Comparison of ENCODE assay signal across 1 cellular context in the genomic region with DNA sequence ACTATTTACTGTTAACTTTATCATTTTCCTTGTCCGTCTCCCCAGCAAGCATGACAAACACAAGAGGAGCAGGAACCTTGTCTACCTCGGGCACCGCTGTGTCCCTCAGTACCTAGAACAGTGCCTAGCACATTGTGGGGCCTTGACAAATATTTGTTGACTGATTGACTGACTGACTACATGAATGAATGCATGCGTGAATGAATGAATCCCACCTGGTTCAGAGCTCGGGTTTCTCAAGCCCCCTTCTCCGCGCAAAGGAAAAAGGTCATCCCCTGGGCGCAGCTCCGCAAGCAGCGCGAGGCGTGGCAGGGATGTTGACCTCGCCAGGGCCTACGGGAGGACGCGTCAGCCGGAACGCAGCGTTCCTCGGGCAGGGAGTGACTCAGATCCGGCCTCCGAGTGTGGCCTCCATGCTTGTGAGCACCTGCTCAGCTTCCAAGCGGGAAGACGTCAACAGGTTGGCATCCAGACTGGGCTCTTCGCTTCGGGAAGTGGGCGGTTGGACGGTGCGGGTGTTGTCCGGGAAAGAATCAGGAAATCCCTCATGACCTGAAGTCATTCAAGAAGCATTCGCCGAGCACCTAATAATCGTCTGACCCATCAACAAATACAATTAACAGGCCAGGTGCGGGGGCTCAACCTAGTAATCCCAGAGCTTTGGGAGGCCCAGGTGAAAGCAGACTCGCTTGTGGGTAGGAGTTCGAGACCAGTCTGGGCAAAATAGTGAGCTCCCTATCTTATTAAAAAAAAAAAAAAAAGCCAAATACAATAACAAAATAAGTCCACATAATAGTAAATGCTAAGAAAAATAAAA.
A peak's percentile ranks its signal among the peaks of the same experiment; 100 is the strongest.
TF ChIP-seq lines count a peak whose summit lies in the region.

No MANE protein-coding gene starts in this region.

TF ChIP-seq in A549, 52 proteins besides CTCF, POLR2A, EP300 and RAD21 (continued from another document):
- TF ChIP-seq, protein P1, sequence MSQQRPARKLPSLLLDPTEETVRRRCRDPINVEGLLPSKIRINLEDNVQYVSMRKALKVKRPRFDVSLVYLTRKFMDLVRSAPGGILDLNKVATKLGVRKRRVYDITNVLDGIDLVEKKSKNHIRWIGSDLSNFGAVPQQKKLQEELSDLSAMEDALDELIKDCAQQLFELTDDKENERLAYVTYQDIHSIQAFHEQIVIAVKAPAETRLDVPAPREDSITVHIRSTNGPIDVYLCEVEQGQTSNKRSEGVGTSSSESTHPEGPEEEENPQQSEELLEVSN (IDR thresholded peaks at IDR 0.05; ENCODE audit: borderline replicate concordance, low read depth) = peak; percentile 91
- TF ChIP-seq SREBF2 (IDR thresholded peaks at IDR 0.05) = no peak
- TF ChIP-seq RARB (CRISPR knock-in tag; IDR thresholded peaks at IDR 0.05) = 0 out of 2 replicates have a peak, but pooled peaks have one; percentile 45
- TF ChIP-seq RCOR1 (IDR thresholded peaks at IDR 0.05; ENCODE audit: low read depth, low read length) = no peak
- peak; percentile 38 for TF ChIP-seq HEYL (CRISPR knock-in tag; IDR thresholded peaks at IDR 0.05)
- TF ChIP-seq, protein P2, sequence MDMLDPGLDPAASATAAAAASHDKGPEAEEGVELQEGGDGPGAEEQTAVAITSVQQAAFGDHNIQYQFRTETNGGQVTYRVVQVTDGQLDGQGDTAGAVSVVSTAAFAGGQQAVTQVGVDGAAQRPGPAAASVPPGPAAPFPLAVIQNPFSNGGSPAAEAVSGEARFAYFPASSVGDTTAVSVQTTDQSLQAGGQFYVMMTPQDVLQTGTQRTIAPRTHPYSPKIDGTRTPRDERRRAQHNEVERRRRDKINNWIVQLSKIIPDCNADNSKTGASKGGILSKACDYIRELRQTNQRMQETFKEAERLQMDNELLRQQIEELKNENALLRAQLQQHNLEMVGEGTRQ (IDR thresholded peaks at IDR 0.05) = no peak
- no peak for TF ChIP-seq CEBPB (IDR thresholded peaks at IDR 0.05)
- TF ChIP-seq TP53 (CRISPR knock-in tag; IDR thresholded peaks at IDR 0.05) = peak; percentile 56; the same call in 1 of the 2 replicates
- TF ChIP-seq, protein P3, sequence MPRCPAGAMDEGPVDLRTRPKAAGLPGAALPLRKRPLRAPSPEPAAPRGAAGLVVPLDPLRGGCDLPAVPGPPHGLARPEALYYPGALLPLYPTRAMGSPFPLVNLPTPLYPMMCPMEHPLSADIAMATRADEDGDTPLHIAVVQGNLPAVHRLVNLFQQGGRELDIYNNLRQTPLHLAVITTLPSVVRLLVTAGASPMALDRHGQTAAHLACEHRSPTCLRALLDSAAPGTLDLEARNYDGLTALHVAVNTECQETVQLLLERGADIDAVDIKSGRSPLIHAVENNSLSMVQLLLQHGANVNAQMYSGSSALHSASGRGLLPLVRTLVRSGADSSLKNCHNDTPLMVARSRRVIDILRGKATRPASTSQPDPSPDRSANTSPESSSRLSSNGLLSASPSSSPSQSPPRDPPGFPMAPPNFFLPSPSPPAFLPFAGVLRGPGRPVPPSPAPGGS (IDR thresholded peaks at IDR 0.05) = no peak
- TF ChIP-seq HOXB13 (CRISPR knock-in tag; IDR thresholded peaks at IDR 0.05; ENCODE audit: low read depth) = peak; percentile 58
- peak; percentile 62 for TF ChIP-seq JUNB (IDR thresholded peaks at IDR 0.05)
- TF ChIP-seq MYC (IDR thresholded peaks at IDR 0.05; ENCODE audit: borderline replicate concordance, low read length) = peak; percentile 70
- peak; percentile 10; the same call in 1 of the 2 replicates for TF ChIP-seq RFX5 (IDR thresholded peaks at IDR 0.05)
- TF ChIP-seq HOXA7 (CRISPR knock-in tag; IDR thresholded peaks at IDR 0.05) = no peak
- no peak for TF ChIP-seq POLR2AphosphoS2 (conservative IDR thresholded peaks at IDR 0.05; ENCODE audit: low read length)
- no peak for TF ChIP-seq NFE2L2 (conservative IDR thresholded peaks at IDR 0.05; ENCODE audit: low read length)
- 0 out of 2 replicates have a peak, but pooled peaks have one; percentile 40 for TF ChIP-seq FOSL2 (IDR thresholded peaks at IDR 0.05)
- TF ChIP-seq FOSL2 (CRISPR knock-in tag; IDR thresholded peaks at IDR 0.05) = peak; percentile 97
- TF ChIP-seq EHMT2 (IDR thresholded peaks at IDR 0.05; ENCODE audit: low read depth) = no peak
- TF ChIP-seq, protein P4, sequence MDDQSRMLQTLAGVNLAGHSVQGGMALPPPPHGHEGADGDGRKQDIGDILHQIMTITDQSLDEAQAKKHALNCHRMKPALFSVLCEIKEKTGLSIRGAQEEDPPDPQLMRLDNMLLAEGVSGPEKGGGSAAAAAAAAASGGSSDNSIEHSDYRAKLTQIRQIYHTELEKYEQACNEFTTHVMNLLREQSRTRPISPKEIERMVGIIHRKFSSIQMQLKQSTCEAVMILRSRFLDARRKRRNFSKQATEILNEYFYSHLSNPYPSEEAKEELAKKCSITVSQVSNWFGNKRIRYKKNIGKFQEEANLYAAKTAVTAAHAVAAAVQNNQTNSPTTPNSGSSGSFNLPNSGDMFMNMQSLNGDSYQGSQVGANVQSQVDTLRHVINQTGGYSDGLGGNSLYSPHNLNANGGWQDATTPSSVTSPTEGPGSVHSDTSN (IDR thresholded peaks at IDR 0.05) = 0 out of 2 replicates have a peak, but pooled peaks have one; percentile 21
